1 cellular context compared by ENCODE assay signal in the genomic region with DNA sequence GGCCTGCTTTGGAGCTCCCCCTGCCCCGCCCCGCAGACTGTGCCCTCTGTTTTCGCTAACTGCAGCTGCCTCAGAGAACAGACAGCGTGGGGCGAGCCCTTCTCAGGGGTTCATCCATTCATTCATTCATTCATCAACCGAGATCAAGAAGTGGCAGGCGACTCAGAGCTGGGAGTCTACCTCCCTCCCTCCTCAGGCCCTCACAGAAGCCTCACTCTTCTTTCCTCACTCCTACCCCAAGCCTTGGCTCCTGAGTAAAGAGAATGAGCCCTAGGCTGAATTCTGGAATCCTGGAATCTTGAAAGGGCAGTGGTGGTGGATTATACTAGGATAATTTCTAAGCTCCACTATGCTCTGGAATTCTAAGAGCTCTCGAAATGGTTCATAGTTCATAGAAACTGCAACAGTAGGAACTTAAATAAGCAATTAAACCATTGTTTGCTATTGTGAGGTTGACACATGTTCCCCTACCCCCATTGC.
TF ChIP-seq lines count a peak whose summit lies in the region.

No MANE protein-coding gene starts in this region.

TF ChIP-seq in A549, 52 proteins besides CTCF, POLR2A, EP300 and RAD21:
- TF ChIP-seq TFCP2L1 (CRISPR knock-in tag; IDR thresholded peaks at IDR 0.05), result no peak
- TF ChIP-seq E2F6 (IDR thresholded peaks at IDR 0.05; ENCODE audit: borderline replicate concordance, low read depth), result no peak
- no peak for TF ChIP-seq HOXB13 (CRISPR knock-in tag; IDR thresholded peaks at IDR 0.05; ENCODE audit: low read depth)
- no peak for TF ChIP-seq KDM1A (IDR thresholded peaks at IDR 0.05; ENCODE audit: low read depth)
- TF ChIP-seq FOSB (CRISPR knock-in tag; IDR thresholded peaks at IDR 0.05), result no peak
- no peak for TF ChIP-seq RCOR1 (IDR thresholded peaks at IDR 0.05; ENCODE audit: low read depth, low read length)
- TF ChIP-seq EHMT2 (IDR thresholded peaks at IDR 0.05; ENCODE audit: low read depth), result no peak
- no peak for TF ChIP-seq ZNF302 (CRISPR knock-in tag; IDR thresholded peaks at IDR 0.05)
- TF ChIP-seq RFX5 (IDR thresholded peaks at IDR 0.05), result no peak
- TF ChIP-seq, protein P1, sequence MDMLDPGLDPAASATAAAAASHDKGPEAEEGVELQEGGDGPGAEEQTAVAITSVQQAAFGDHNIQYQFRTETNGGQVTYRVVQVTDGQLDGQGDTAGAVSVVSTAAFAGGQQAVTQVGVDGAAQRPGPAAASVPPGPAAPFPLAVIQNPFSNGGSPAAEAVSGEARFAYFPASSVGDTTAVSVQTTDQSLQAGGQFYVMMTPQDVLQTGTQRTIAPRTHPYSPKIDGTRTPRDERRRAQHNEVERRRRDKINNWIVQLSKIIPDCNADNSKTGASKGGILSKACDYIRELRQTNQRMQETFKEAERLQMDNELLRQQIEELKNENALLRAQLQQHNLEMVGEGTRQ (IDR thresholded peaks at IDR 0.05), result no peak
- no peak for TF ChIP-seq CBX2 (IDR thresholded peaks at IDR 0.05; ENCODE audit: borderline replicate concordance, low read depth)
- no peak for TF ChIP-seq KDM5A (IDR thresholded peaks at IDR 0.05)
